In the genomic region with DNA sequence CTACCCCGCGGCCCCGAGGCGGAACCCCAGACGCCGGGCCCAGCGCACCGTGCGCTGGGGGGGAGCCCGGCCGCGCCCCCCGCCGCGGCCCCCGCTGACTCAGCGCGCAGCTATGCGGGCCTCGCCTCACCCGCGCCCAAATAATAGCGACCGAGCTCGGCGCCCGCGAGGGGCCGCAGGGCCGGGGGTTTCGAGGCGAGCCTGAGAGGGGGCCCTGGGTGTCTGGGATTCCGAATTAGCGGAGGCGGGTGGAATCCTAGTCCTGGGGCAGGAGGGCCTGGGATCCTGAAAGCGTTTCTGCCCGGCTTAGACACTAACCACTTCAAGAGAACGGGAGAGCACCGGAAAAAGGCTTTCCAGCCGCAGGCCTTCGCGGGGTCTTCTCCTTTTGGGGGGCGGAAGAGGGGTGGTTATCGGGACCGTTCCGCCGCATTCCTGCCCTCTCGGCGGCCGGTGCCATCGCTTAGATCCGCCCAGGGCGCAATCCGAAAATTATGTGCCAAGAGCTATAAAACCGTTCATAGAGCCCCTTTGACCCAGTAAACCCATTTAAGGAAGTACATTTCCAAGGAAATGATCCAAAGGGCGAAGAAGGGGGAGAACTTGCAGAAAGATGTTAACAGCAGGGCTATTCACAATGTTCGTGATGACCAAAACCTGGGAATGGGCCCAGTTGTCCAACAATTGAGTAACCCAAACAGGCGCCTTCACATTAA, we compare ENCODE assay signal across 1 cellular context.
TF ChIP-seq lines count a peak whose summit lies in the region.

No MANE protein-coding gene starts in this region.

TF ChIP-seq in neural cell, 6 proteins besides CTCF, POLR2A, EP300 and RAD21 (continued from another document):
- TF ChIP-seq, protein P1, sequence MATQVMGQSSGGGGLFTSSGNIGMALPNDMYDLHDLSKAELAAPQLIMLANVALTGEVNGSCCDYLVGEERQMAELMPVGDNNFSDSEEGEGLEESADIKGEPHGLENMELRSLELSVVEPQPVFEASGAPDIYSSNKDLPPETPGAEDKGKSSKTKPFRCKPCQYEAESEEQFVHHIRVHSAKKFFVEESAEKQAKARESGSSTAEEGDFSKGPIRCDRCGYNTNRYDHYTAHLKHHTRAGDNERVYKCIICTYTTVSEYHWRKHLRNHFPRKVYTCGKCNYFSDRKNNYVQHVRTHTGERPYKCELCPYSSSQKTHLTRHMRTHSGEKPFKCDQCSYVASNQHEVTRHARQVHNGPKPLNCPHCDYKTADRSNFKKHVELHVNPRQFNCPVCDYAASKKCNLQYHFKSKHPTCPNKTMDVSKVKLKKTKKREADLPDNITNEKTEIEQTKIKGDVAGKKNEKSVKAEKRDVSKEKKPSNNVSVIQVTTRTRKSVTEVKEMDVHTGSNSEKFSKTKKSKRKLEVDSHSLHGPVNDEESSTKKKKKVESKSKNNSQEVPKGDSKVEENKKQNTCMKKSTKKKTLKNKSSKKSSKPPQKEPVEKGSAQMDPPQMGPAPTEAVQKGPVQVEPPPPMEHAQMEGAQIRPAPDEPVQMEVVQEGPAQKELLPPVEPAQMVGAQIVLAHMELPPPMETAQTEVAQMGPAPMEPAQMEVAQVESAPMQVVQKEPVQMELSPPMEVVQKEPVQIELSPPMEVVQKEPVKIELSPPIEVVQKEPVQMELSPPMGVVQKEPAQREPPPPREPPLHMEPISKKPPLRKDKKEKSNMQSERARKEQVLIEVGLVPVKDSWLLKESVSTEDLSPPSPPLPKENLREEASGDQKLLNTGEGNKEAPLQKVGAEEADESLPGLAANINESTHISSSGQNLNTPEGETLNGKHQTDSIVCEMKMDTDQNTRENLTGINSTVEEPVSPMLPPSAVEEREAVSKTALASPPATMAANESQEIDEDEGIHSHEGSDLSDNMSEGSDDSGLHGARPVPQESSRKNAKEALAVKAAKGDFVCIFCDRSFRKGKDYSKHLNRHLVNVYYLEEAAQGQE (IDR thresholded peaks at IDR 0.05; ENCODE audit: borderline replicate concordance) = peak; percentile 46
- no peak for TF ChIP-seq SMC3 (conservative IDR thresholded peaks at IDR 0.05; ENCODE audit: poor library complexity)
- TF ChIP-seq MXI1 (conservative IDR thresholded peaks at IDR 0.05; ENCODE audit: poor library complexity, severe bottlenecking) = peak; percentile 47
